8 cellular contexts compared by ENCODE assay signal in genomic region chr9:134407123-134407779, GRCh38.
DNase-seq lines count a peak whose midpoint lies in the region; ATAC-seq and TF ChIP-seq lines count a peak whose summit lies in the region.

No MANE protein-coding gene starts in this region.

- H3K36me3 Mint-ChIP-seq in Calu3 (ENCODE audit: insufficient read depth, unreplicated experiment) (peaks cover 20% of the 10 kb centered on the region), osteocyte (ENCODE audit: unreplicated experiment) (peaks cover 12% of the 10 kb centered on the region)
- H3K36me3 Mint-ChIP-seq in activated naive CD4-positive, alpha-beta T cell treated with anti-CD3 and anti-CD28 coated beads for 36 hours (ENCODE audit: low read depth): no peaks in the 10 kb centered on the region

- intact Hi-C loops in Calu3 (cut with micrococcal nuclease; ENCODE audit: unreplicated experiment): no loop called here
- intact Hi-C loops in activated naive CD4-positive, alpha-beta T cell treated with anti-CD3 and anti-CD28 coated beads for 36 hours (cut with micrococcal nuclease): loop anchor here (1.0 kb wide), 1 partner anchor 16 kb away; no protein-coding TSS in a partner anchor

- DNase-seq in Calu3 (peak; percentile 80), SJSA1 (ENCODE audit: low read depth in 1 of 2, low spot score in 2 of 2) (peak; percentile 90 to 94), globus pallidus (ENCODE audit: low spot score) (peak; percentile 90), osteocyte (ENCODE audit: extremely low spot score, unreplicated experiment) (peak; percentile 97)
- peak; percentile 73 for DNase-seq in Jurkat, Clone E6-1 (ENCODE audit: low read depth, low spot score)
- peak; percentile 88 for DNase-seq in activated naive CD4-positive, alpha-beta T cell treated with anti-CD3 and anti-CD28 coated beads for 36 hours

- peak overlapping the region; percentile 54 for H3K4me3 Mint-ChIP-seq in Calu3 (ENCODE audit: low read depth, unreplicated experiment)
- peak overlapping the region; percentile 10 for H3K4me3 Mint-ChIP-seq in activated naive CD4-positive, alpha-beta T cell treated with anti-CD3 and anti-CD28 coated beads for 36 hours
- peak overlapping the region; percentile 42 for H3K4me3 Mint-ChIP-seq in osteocyte (ENCODE audit: unreplicated experiment)

- no TSS peak for BruUV-seq in Calu3 (replicated peaks; lab: Mats Ljungman, UMichigan)

- H3K27ac Mint-ChIP-seq in Calu3 (ENCODE audit: unreplicated experiment) (peak overlapping the region; percentile 90), osteocyte (ENCODE audit: unreplicated experiment) (peak overlapping the region; percentile 96)
- no peak overlapping the region for H3K27ac Mint-ChIP-seq in activated naive CD4-positive, alpha-beta T cell treated with anti-CD3 and anti-CD28 coated beads for 36 hours

- peaks cover 19% of the 10 kb centered on the region for H3K4me1 Mint-ChIP-seq in Calu3 (ENCODE audit: low read depth, unreplicated experiment)
- H3K4me1 Mint-ChIP-seq in activated naive CD4-positive, alpha-beta T cell treated with anti-CD3 and anti-CD28 coated beads for 36 hours (ENCODE audit: low read depth): peaks cover 36% of the 10 kb centered on the region
- H3K4me1 Mint-ChIP-seq in osteocyte (ENCODE audit: unreplicated experiment): peaks cover 72% of the 10 kb centered on the region

- peak overlapping the region; percentile 96 for H3K27ac ChIP-seq in SJSA1
- H3K27ac ChIP-seq in temporal lobe (ENCODE audit: low read depth, low read length): peak overlapping the region; percentile 94

- no peak for TF ChIP-seq CTCF in Calu3 (IDR thresholded peaks at IDR 0.05; ENCODE audit: unreplicated experiment)
- no peak for TF ChIP-seq CTCF in osteocyte (IDR thresholded peaks at IDR 0.05)

- CTCF ChIA-PET in Calu3 (lab: Charles Lee): interaction anchor here (0.7 to 2.3 kb wide), 2 partner anchors 28 to 232 kb away, joined by 3 to 9 read pairs; no protein-coding TSS in a partner anchor
- CTCF ChIA-PET in activated naive CD4-positive, alpha-beta T cell treated with anti-CD3 and anti-CD28 coated beads for 36 hours (lab: Charles Lee): interaction anchor here (1.1 kb wide), 1 partner anchor 24 kb away, joined by 3 read pairs; no protein-coding TSS in a partner anchor

- H3K36me3 ChIP-seq in SJSA1: peaks cover 29% of the 10 kb centered on the region

- ATAC-seq in GM21390 (IDR thresholded peaks at IDR 0.05; ENCODE audit: unreplicated experiment): peak; percentile 67

- H3K4me3 ChIP-seq in Jurkat, Clone E6-1 (ENCODE audit: low read length): peak overlapping the region; percentile 65
- H3K4me3 ChIP-seq in SJSA1: peak overlapping the region; percentile 14

- H3K27me3 ChIP-seq in SJSA1 (replicated peaks): no peaks in the 10 kb centered on the region

- H3K27me3 Mint-ChIP-seq in Calu3 (ENCODE audit: unreplicated experiment): no peaks in the 10 kb centered on the region
- peaks cover 6% of the 10 kb centered on the region for H3K27me3 Mint-ChIP-seq in activated naive CD4-positive, alpha-beta T cell treated with anti-CD3 and anti-CD28 coated beads for 36 hours (ENCODE audit: low read depth)
- no peaks in the 10 kb centered on the region for H3K27me3 Mint-ChIP-seq in osteocyte (ENCODE audit: unreplicated experiment)

- peaks cover 51% of the 10 kb centered on the region for H3K4me1 ChIP-seq in SJSA1 (replicated peaks)

- no peaks in the 10 kb centered on the region for H3K9me3 Mint-ChIP-seq in Calu3 (ENCODE audit: low read depth, unreplicated experiment)
- H3K9me3 Mint-ChIP-seq in activated naive CD4-positive, alpha-beta T cell treated with anti-CD3 and anti-CD28 coated beads for 36 hours: no peaks in the 10 kb centered on the region
- H3K9me3 Mint-ChIP-seq in osteocyte (ENCODE audit: unreplicated experiment): no peaks in the 10 kb centered on the region

- H3K9me3 ChIP-seq in SJSA1 (replicated peaks): no peaks in the 10 kb centered on the region

Comparison
In these comparisons a context has a peak if more than half of its experiments do, and no peak if none do; other contexts are left out.
1. Peak in every context shown above with its lines: DNase-seq, ATAC-seq, H3K4me3 ChIP-seq and H3K27ac ChIP-seq.